ENCODE assay signal across 9 cellular contexts in genomic region chr12:3129301-3130052, GRCh38. TPM values are rescaled to one million over a fixed set of nuclear protein-coding genes. Genes with fewer than 3 reads are reported as not detected.
DNase-seq lines count a peak whose midpoint lies in the region; ATAC-seq, FAIRE-seq and TF ChIP-seq lines count a peak whose summit lies in the region.
"Had no signal": no experiment of that assay in that cellular context is flagged by ENCODE, and none has a peak within 500 bp of the region (broad histone marks: within the 10 kb centered on the region; RNA-seq: fewer than 3 reads in every experiment).

No MANE protein-coding gene starts in this region.

- TF ChIP-seq POLR2A in GM12892 (IDR thresholded peaks at IDR 0.05; ENCODE audit: low read depth, low read length) = no peak

- H3K27ac Mint-ChIP-seq in stimulated activated memory B cell treated with anti-CD40 and anti-IgM and Interleukin-4, amounts not matched to agents 10 μg/mL and 1 μg/mL and 100 μg/mL, for 72 hours = no peak overlapping the region

- no peak for ATAC-seq in GM18519 (IDR thresholded peaks at IDR 0.05; ENCODE audit: low FRiP score, unreplicated experiment)
- ATAC-seq in stimulated activated memory B cell treated with anti-CD40 and anti-IgM and Interleukin-4, amounts not matched to agents 10 μg/mL and 1 μg/mL and 100 μg/mL, for 72 hours = no peak

- no peak overlapping the region for H3K4me3 ChIP-seq in fibroblast of villous mesenchyme (ENCODE audit: low read depth, low read length)

- peak; percentile 54 for FAIRE-seq in GM12892 (lab: Jason Lieb, UNC)

- H3K4me3 Mint-ChIP-seq in stimulated activated memory B cell treated with anti-CD40 and anti-IgM and Interleukin-4, amounts not matched to agents 10 μg/mL and 1 μg/mL and 100 μg/mL, for 72 hours = no peak overlapping the region

- peaks cover 15% of the 10 kb centered on the region for H3K4me1 Mint-ChIP-seq in stimulated activated memory B cell treated with anti-CD40 and anti-IgM and Interleukin-4, amounts not matched to agents 10 μg/mL and 1 μg/mL and 100 μg/mL, for 72 hours

- DNase-seq in A172 (ENCODE audit: low spot score) (peak; percentile 56), GM12892 (ENCODE audit: insufficient read length) (no peak), SK-MEL-5 (ENCODE audit: low read depth, low spot score) (peak; percentile 59), fibroblast of villous mesenchyme (ENCODE audit: low read depth) (peak; percentile 92), DMS114 treated with DMSO at 0.1 percent for 48 hours (lab: John Stamatoyannopoulos, UW; ENCODE audit: unreplicated experiment) (no peak), GM10266 (ENCODE audit: extremely low spot score) (no peak)
- DNase-seq: SHP77 had no signal

- TF ChIP-seq CTCF in fibroblast of villous mesenchyme (IDR thresholded peaks at IDR 0.05; ENCODE audit: insufficient read depth, low read depth, low read length) (no peak), GM10266 (IDR thresholded peaks at IDR 0.05; ENCODE audit: control insufficient read depth, insufficient read depth, low read depth, missing control alignments) (no peak)

- in situ Hi-C loops in SK-MEL-5 (cut with HindIII; ENCODE audit: low pct_unique_long_range_greater_than_20kb, low sequenced_read_pairs) = no loop called here

- peaks cover 5% of the 10 kb centered on the region for H3K9me3 Mint-ChIP-seq in stimulated activated memory B cell treated with anti-CD40 and anti-IgM and Interleukin-4, amounts not matched to agents 10 μg/mL and 1 μg/mL and 100 μg/mL, for 72 hours

- H3K27me3 Mint-ChIP-seq in stimulated activated memory B cell treated with anti-CD40 and anti-IgM and Interleukin-4, amounts not matched to agents 10 μg/mL and 1 μg/mL and 100 μg/mL, for 72 hours = peaks cover 60% of the 10 kb centered on the region

- H3K36me3 Mint-ChIP-seq in stimulated activated memory B cell treated with anti-CD40 and anti-IgM and Interleukin-4, amounts not matched to agents 10 μg/mL and 1 μg/mL and 100 μg/mL, for 72 hours = no peaks in the 10 kb centered on the region

RNA-seq across cellular contexts. Expression of gene TSPAN9, which starts 52.3 kb away (rescaled TPM):
- total RNA-seq in A172 (2014; rRNA removed; shearing (Covaris generic)) = 7.0 and 10.3 TPM in 2 replicates
- 0.40 TPM for polyA plus RNA-seq in GM12892 (2012; ENCODE audit: missing spikeins)
- 14.2 and 19.3 TPM in 2 replicates for total RNA-seq in SK-MEL-5 (2014; rRNA removed; shearing (Covaris generic))
- polyA plus RNA-seq in SK-MEL-5 (2015; cell fraction: cytosol; rRNA removed) = 22.6 and 27.5 TPM in 2 replicates
- 21.7 and 26.8 TPM in 2 replicates for polyA plus RNA-seq in SK-MEL-5 (2015; cell fraction: nucleus; rRNA removed)
- 41.6 and 76.0 TPM in 2 replicates for total RNA-seq in fibroblast of villous mesenchyme

Comparison
In these comparisons a context has a peak if more than half of its experiments do, and no peak if none do; other contexts are left out.
1. DNase-seq: peak in A172 (single experiment), SK-MEL-5 (single experiment) and fibroblast of villous mesenchyme (single experiment); none in GM12892 (single experiment), DMS114 treated with DMSO at 0.1 percent for 48 hours (single experiment) and GM10266 (single experiment).